In the genomic region with DNA sequence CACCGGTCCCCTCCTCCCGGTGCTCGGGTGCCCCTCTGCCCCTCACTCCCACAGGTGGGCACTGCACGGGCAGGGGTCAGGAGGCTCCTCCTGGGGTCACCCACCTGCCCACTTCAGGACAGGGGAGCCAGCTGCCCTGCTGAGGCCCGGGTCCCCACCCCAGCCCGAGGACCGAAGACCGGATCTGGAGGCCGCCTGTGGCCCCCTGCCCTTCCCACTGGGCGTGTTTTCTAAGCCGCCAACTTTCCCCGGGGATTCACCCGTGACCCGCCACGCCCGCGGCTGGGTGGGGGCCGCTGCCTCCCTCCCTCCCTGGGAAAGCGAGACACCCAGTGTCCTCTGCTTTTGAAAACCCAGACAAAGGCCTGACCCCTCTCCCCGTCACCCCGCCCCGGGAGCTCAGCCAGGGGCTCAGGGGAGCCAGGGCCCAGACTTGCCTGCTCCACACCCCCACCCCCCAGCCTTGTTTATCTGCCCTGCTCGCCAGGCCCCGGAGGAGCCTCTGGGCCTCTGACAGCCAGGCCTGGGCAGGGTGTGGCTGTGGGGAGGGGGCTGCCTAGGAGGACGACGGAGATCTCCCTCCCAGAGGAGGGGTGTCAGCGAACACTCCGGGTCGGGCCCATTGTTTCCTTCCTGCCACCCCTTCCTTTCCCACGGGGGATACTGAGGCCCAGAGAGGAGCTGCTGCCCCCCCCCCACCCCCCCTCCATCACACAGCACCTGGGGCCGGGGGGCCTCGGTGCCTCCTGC, we compare ENCODE assay signal across 10 cellular contexts. TPM values are rescaled to one million over a fixed set of nuclear protein-coding genes. Genes with fewer than 3 reads are reported as not detected.
DNase-seq lines count a peak whose midpoint lies in the region; ATAC-seq and TF ChIP-seq lines count a peak whose summit lies in the region.
"Had no signal": no experiment of that assay in that cellular context is flagged by ENCODE, and none has a peak within 500 bp of the region (broad histone marks: within the 10 kb centered on the region; RNA-seq: fewer than 3 reads in every experiment).

No MANE protein-coding gene starts in this region.

- H3K27ac ChIP-seq in BLaER1 treated with 17β-estradiol and CSF1 and Interleukin-3, amounts not matched to agents 10 nM and 100 nM: peak overlapping the region; percentile 47 to 85 (median 79)
- H3K27ac ChIP-seq in iPS-18a (ENCODE audit: low read length) (no peak overlapping the region), prostate gland (peak overlapping the region; percentile 73 to 77)
- H3K27ac ChIP-seq: KMS-11 had no signal

- H3K9ac ChIP-seq in BLaER1 treated with 17β-estradiol and CSF1 and Interleukin-3, amounts not matched to agents 10 nM and 100 nM: peak overlapping the region; percentile 81 to 92 (median 87)
- no peak overlapping the region for H3K9ac ChIP-seq in iPS-18a (ENCODE audit: low read length)
- H3K9ac ChIP-seq: KMS-11 had no signal

- ATAC-seq in GM18867 (IDR thresholded peaks at IDR 0.05; ENCODE audit: unreplicated experiment) (no peak), HG03139 (IDR thresholded peaks at IDR 0.05; ENCODE audit: unreplicated experiment) (no peak)

- peak overlapping the region; percentile 98 to 100 (median 100) for H3K4me2 ChIP-seq in BLaER1 treated with 17β-estradiol and CSF1 and Interleukin-3, amounts not matched to agents 10 nM and 100 nM
- H3K4me2 ChIP-seq: KMS-11 had no signal

- intact Hi-C loops in prostate gland (cut with DNase I): no loop called here

- no peak for DNase-seq in prostate gland (ENCODE audit: low spot score)
- DNase-seq in HuH-7 (ENCODE audit: low spot score): no peak
- no peak for DNase-seq in occipital lobe (lab: John Stamatoyannopoulos, UW)
- DNase-seq: immature natural killer cell had no signal

- TF ChIP-seq CTCF in brain (conservative IDR thresholded peaks at IDR 0.05) (no peak), prostate gland (IDR thresholded peaks at IDR 0.05) (no peak)

- WGBS in prostate gland: 8% methylated on average over 30 of the region's 32 CpGs

- H3K9me3 ChIP-seq in BLaER1 treated with 17β-estradiol and CSF1 and Interleukin-3, amounts not matched to agents 10 nM and 100 nM (replicated peaks in 1 of 11): peaks cover 5 to 7% (median 6%) of the 10 kb centered on the region in 11 experiments; a peak in 21 of 22 replicates
- no peaks in the 10 kb centered on the region for H3K9me3 ChIP-seq in iPS-18a (ENCODE audit: control insufficient read depth, low read depth, low read length)
- no peaks in the 10 kb centered on the region for H3K9me3 ChIP-seq in prostate gland

- peaks cover 18% of the 10 kb centered on the region for H3K4me1 Mint-ChIP-seq in brain

- no peaks in the 10 kb centered on the region for H3K27me3 Mint-ChIP-seq in brain

- H4K20me1 ChIP-seq in BLaER1 treated with 17β-estradiol and CSF1 and Interleukin-3, amounts not matched to agents 10 nM and 100 nM: peaks cover 0 to 25% (median 5%) of the 10 kb centered on the region in 11 experiments; a peak in 11 of 22 replicates

- TF ChIP-seq POLR2A in prostate gland (IDR thresholded peaks at IDR 0.05): no peak

- peaks cover 6 to 25% (median 7%) of the 10 kb centered on the region in 11 experiments; a peak in 20 of 22 replicates for H3K36me3 ChIP-seq in BLaER1 treated with 17β-estradiol and CSF1 and Interleukin-3, amounts not matched to agents 10 nM and 100 nM
- no peaks in the 10 kb centered on the region for H3K36me3 ChIP-seq in iPS-18a (ENCODE audit: control insufficient read depth, low read depth, low read length)
- no peaks in the 10 kb centered on the region for H3K36me3 ChIP-seq in prostate gland

- H3K4me3 Mint-ChIP-seq in brain: peak overlapping the region; percentile 81 to 87 (median 83)

- H3K4me1 ChIP-seq in BLaER1 treated with 17β-estradiol and CSF1 and Interleukin-3, amounts not matched to agents 10 nM and 100 nM: peaks cover 21 to 45% (median 35%) of the 10 kb centered on the region in 10 experiments
- H3K4me1 ChIP-seq in iPS-18a (ENCODE audit: control insufficient read depth, low read depth, low read length) (no peaks in the 10 kb centered on the region), prostate gland (replicated peaks) (peaks cover 10% of the 10 kb centered on the region)

- H3K27ac Mint-ChIP-seq in brain: peak overlapping the region in 3 of 5 experiments; percentile 89 to 95 (median 93)
- H3K27ac Mint-ChIP-seq: immature natural killer cell had no signal

- H3K4me3 ChIP-seq in BLaER1 treated with 17β-estradiol and CSF1 and Interleukin-3, amounts not matched to agents 10 nM and 100 nM: peak overlapping the region; percentile 82 to 94 (median 89)
- H3K4me3 ChIP-seq in iPS-18a (ENCODE audit: low read length) (peak overlapping the region; percentile 40), prostate gland (peak overlapping the region; percentile 70 to 86)

- H3K27me3 ChIP-seq in BLaER1 treated with 17β-estradiol and CSF1 and Interleukin-3, amounts not matched to agents 10 nM and 100 nM: peaks cover 0 to 3% (median 0%) of the 10 kb centered on the region in 11 experiments; a peak in 1 of 22 replicates
- H3K27me3 ChIP-seq in iPS-18a (ENCODE audit: control insufficient read depth, insufficient read depth, low read length) (peaks cover 12% of the 10 kb centered on the region), prostate gland (replicated peaks; ENCODE audit: insufficient read depth) (no peaks in the 10 kb centered on the region)

- peaks cover 31% of the 10 kb centered on the region for H3K36me3 Mint-ChIP-seq in brain
- H3K36me3 Mint-ChIP-seq: immature natural killer cell had no signal

- peaks cover 0 to 21% (median 5%) of the 10 kb centered on the region in 5 experiments for H3K9me3 Mint-ChIP-seq in brain
- H3K9me3 Mint-ChIP-seq: immature natural killer cell had no signal

RNA-seq across cellular contexts. Expression of gene PALM, which starts 1.4 kb away (rescaled TPM):
- polyA plus RNA-seq in brain (ENCODE audit: insufficient read depth, low read depth, low replicate concordance): 384 TPM
- total RNA-seq in prostate gland (10 to 100 TPM; 40.9 to 58.7 TPM), occipital lobe (95.9 TPM)
- polyA plus RNA-seq: immature natural killer cell had no signal

RNA-seq across cellular contexts. Expression of gene PRSS57, which starts 14.9 kb away (rescaled TPM):
- polyA plus RNA-seq in brain (ENCODE audit: insufficient read depth, low read depth, low replicate concordance): not detected
- 1 to 10 TPM in 1 of 2 donors, not detected in 1; 1.7 TPM for total RNA-seq in prostate gland
- not detected for total RNA-seq in occipital lobe

RNA-seq across cellular contexts. Expression of gene FSTL3, which starts 33.9 kb away (rescaled TPM):
- polyA plus RNA-seq in brain (ENCODE audit: insufficient read depth, low read depth, low replicate concordance): 10.9 TPM
- total RNA-seq in prostate gland (100 to 1,000 TPM in 1 of 2 donors, 10 to 100 TPM in 1; 69.3 to 241 TPM), occipital lobe (3.3 TPM)

RNA-seq across cellular contexts. Expression of gene MISP, which starts 40.8 kb away (rescaled TPM):
- 24.7 TPM for polyA plus RNA-seq in brain (ENCODE audit: insufficient read depth, low read depth, low replicate concordance)
- total RNA-seq in prostate gland: 1 to 10 TPM; 7.3 to 9.3 TPM
- not detected for total RNA-seq in occipital lobe
- polyA plus RNA-seq: immature natural killer cell had no signal

RNA-seq across cellular contexts. Expression of gene RNF126, which starts 47.1 kb away (rescaled TPM):
- 58.5 TPM for polyA plus RNA-seq in brain (ENCODE audit: insufficient read depth, low read depth, low replicate concordance)
- total RNA-seq in prostate gland: 100 to 1,000 TPM in 1 of 2 donors, 10 to 100 TPM in 1; 70.7 to 109 TPM
- 10.8 TPM for total RNA-seq in occipital lobe

Comparison
In these comparisons a context has a peak if more than half of its experiments do, and no peak if none do; other contexts are left out.
1. RNA of gene FSTL3, which starts 33.9 kb away (total RNA-seq): 69.3 to 241 TPM in prostate gland; 3.3 TPM in occipital lobe (single experiment); every median in the first group is over 10 times any median in the second.
2. Peak in every context shown above with its lines, with median percentiles within 50 percentile points of each other: H3K4me3 ChIP-seq.